Comparison of ENCODE assay signal across 8 cellular contexts in the genomic region with DNA sequence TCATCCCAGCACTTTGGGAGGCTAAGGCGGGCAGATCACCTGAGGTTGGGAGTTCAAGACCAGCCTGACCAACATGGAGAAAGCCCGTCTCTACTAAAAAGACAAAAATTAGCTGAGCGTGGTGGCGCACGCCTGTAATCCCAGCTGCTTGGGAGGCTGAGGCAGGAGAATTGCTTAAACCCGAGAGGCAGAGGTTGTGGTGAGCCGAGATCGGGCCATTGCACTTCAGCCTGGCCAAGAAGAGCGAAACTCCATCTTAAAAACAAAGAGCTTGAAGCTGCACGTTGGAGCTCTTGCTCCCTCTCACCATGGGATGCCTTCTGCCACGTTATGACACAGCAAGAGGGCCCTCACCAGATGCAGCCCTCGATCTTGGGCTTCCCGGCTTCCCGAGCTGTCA. TPM values are rescaled to one million over a fixed set of nuclear protein-coding genes. Genes with fewer than 3 reads are reported as not detected.
DNase-seq lines count a peak whose midpoint lies in the region; ATAC-seq and TF ChIP-seq lines count a peak whose summit lies in the region.
"Not testable (repeated sequence)": the region's sequence is repeated elsewhere in the genome, so short reads cannot be mapped to it uniquely, and the experiment has no call there.

No MANE protein-coding gene starts in this region.

- intact Hi-C loops in body of pancreas (cut with DNase I); right lobe of liver (cut with DNase I): not testable (repeated sequence)
- intact Hi-C loops in esophagus muscularis mucosa (cut with DNase I) (loop anchor here (2.0 kb wide), 1 partner anchor 116 kb away; no protein-coding TSS in a partner anchor), heart right ventricle (cut with DNase I) (loop anchor here in 8 of 10 donors (1.0 to 5.0 kb wide), 5 partner anchors 114 to 129 kb away; no protein-coding TSS in a partner anchor), gastrocnemius medialis (cut with DNase I; ENCODE audit: low total_unique reads) (loop anchor here (1.0 kb wide), 2 partner anchors 114 to 123 kb away; no protein-coding TSS in a partner anchor)

- TF ChIP-seq CTCF in AG04450 (IDR thresholded peaks at IDR 0.05; ENCODE audit: low read depth, low read length); RWPE1 (conservative IDR thresholded peaks at IDR 0.05; ENCODE audit: low read depth); body of pancreas (IDR thresholded peaks at IDR 0.05); esophagus muscularis mucosa (IDR thresholded peaks at IDR 0.05); heart right ventricle (IDR thresholded peaks at IDR 0.05); right lobe of liver (IDR thresholded peaks at IDR 0.05); gastrocnemius medialis (IDR thresholded peaks at IDR 0.05 in 4 of 5, conservative IDR thresholded peaks at IDR 0.05 in 1 of 5): not testable (repeated sequence)

- not testable (repeated sequence) for TF ChIP-seq POLR2A in body of pancreas (IDR thresholded peaks at IDR 0.05); esophagus muscularis mucosa (IDR thresholded peaks at IDR 0.05; ENCODE audit: low read depth); right lobe of liver (IDR thresholded peaks at IDR 0.05); gastrocnemius medialis (IDR thresholded peaks at IDR 0.05)

- not testable (repeated sequence) for ATAC-seq in body of pancreas, heart right ventricle, right lobe of liver, gastrocnemius medialis

- in situ Hi-C loops in gastrocnemius medialis (cut with MboI; ENCODE audit: low sequenced_read_pairs in 4 of 4) = loop anchor here (5.0 to 10.0 kb wide), 3 partner anchors 72 to 119 kb away; no protein-coding TSS in a partner anchor

- not testable (repeated sequence) for H3K27me3 ChIP-seq in AG04450 (ENCODE audit: control insufficient read depth, insufficient read depth, low read length); body of pancreas; esophagus muscularis mucosa; heart right ventricle; right lobe of liver; gastrocnemius medialis

- POLR2A ChIA-PET in AG04450 (lab: Yijun Ruan, JAX) = interaction anchor here (1.0 to 3.2 kb wide), 7 partner anchors 21 to 125 kb away, joined by 3 to 26 read pairs (median 9); partner anchors contain the start of genes ACO2, PHF5A, TEF and TOB2
- POLR2A ChIA-PET in RWPE1 (lab: Yijun Ruan, JAX; ENCODE audit: low non-redundant PET) = not testable (repeated sequence)

- H3K27ac ChIP-seq in AG04450 (ENCODE audit: low read depth, low read length) = peak overlapping the region; percentile 78
- peak overlapping the region; percentile 74 for H3K27ac ChIP-seq in RWPE1
- peak overlapping the region in 3 of 4 donors; percentile 66 to 80 (median 78) for H3K27ac ChIP-seq in body of pancreas
- peak overlapping the region in 3 of 4 donors; percentile 5 to 65 (median 53) for H3K27ac ChIP-seq in esophagus muscularis mucosa (replicated peaks in 1 of 4)
- peak overlapping the region in 8 of 10 donors; percentile 42 to 87 (median 78) for H3K27ac ChIP-seq in heart right ventricle
- H3K27ac ChIP-seq in right lobe of liver = peak overlapping the region in 2 of 3 donors; percentile 84 to 86
- H3K27ac ChIP-seq in gastrocnemius medialis = peak overlapping the region; percentile 78 to 88 (median 83)
- peak overlapping the region; percentile 99 for H3K27ac ChIP-seq in temporal lobe (ENCODE audit: low read depth, low read length)

- TF ChIP-seq EP300 in esophagus muscularis mucosa (IDR thresholded peaks at IDR 0.05) = not testable (repeated sequence)

- CTCF ChIA-PET in AG04450 (lab: Charles Lee) (interaction anchor here (0.6 to 5.0 kb wide), 15 partner anchors 14 to 974 kb away, joined by 3 to 141 read pairs (median 7); partner anchors contain the start of genes ACO2, PHF5A, POLR3H and TEF), RWPE1 (lab: Yijun Ruan, JAX) (interaction anchor here (2.6 to 3.7 kb wide), 2 partner anchors 115 to 124 kb away, joined by 13 to 22 read pairs; no protein-coding TSS in a partner anchor)

- DNase-seq in AG04450 (ENCODE audit: low read depth, low spot score); RWPE1 (ENCODE audit: low spot score); body of pancreas; esophagus muscularis mucosa (ENCODE audit: extremely low spot score); heart right ventricle; right lobe of liver; gastrocnemius medialis: not testable (repeated sequence)

- H3K9me3 ChIP-seq in AG04450 (ENCODE audit: control insufficient read depth, insufficient read depth, low read length); body of pancreas; esophagus muscularis mucosa; heart right ventricle; right lobe of liver; gastrocnemius medialis: not testable (repeated sequence)

- H3K4me3 ChIP-seq in AG04450 (ENCODE audit: low read depth, low read length); body of pancreas; esophagus muscularis mucosa; heart right ventricle; right lobe of liver; gastrocnemius medialis: not testable (repeated sequence)

- H3K4me1 ChIP-seq in body of pancreas = peaks cover 27% of the 10 kb centered on the region
- H3K4me1 ChIP-seq in esophagus muscularis mucosa = peaks cover 26 to 40% (median 30%) of the 10 kb centered on the region in 4 donors
- H3K4me1 ChIP-seq in heart right ventricle = peaks cover 0 to 28% (median 24%) of the 10 kb centered on the region in 9 donors
- peaks cover 0 to 39% (median 12%) of the 10 kb centered on the region in 4 donors for H3K4me1 ChIP-seq in right lobe of liver
- H3K4me1 ChIP-seq in gastrocnemius medialis = peaks cover 18 to 21% of the 10 kb centered on the region in 2 donors

- not testable (repeated sequence) for H3K36me3 ChIP-seq in body of pancreas (replicated peaks in 1 of 2; ENCODE audit: insufficient read depth in 1 of 2, low read depth in 2 of 2); right lobe of liver
- H3K36me3 ChIP-seq in esophagus muscularis mucosa (peaks cover 2 to 22% (median 19%) of the 10 kb centered on the region in 4 donors), heart right ventricle (peaks cover 0 to 23% (median 9%) of the 10 kb centered on the region in 9 donors), gastrocnemius medialis (peaks cover 0 to 12% of the 10 kb centered on the region in 2 donors)

- WGBS in body of pancreas, 2 donors = 88 to 89% methylated on average over 14 of the region's 14 CpGs
- 93% methylated on average over 14 of the region's 14 CpGs for WGBS in esophagus muscularis mucosa
- 93 to 94% methylated on average over 14 of the region's 14 CpGs for WGBS in heart right ventricle, 2 donors
- WGBS in right lobe of liver (ENCODE audit: insufficient coverage, low coverage, low lambda C conversion rate, missing lambda C conversion rate) = 60% methylated on average over 1 of the region's 14 CpGs

RNA-seq across cellular contexts. Expression of gene TEF, which starts 21.1 kb away (rescaled TPM):
- polyA plus RNA-seq in AG04450 (2011; rRNA removed) (13.7 and 18.3 TPM in 2 replicates), heart right ventricle (10 to 100 TPM in 1 of 2 donors, 1 to 10 TPM in 1; 5.5 to 10.6 TPM)
- 30.0 and 41.1 TPM in 2 replicates for polyA minus RNA-seq in AG04450 (2011; rRNA and poly(A)+ RNA removed)
- total RNA-seq in body of pancreas (10 to 100 TPM; 10.9 to 29.0 TPM), esophagus muscularis mucosa (10 to 100 TPM; 19.5 to 47.8 (median 36.6) TPM), heart right ventricle (10 to 100 TPM in 9 of 10 donors, 1 to 10 TPM in 1; 8.6 to 29.1 (median 18.4) TPM), right lobe of liver (10 to 100 TPM in 4 of 6 experiments, 1 to 10 TPM in 2; 6.1 to 28.9 (median 15.5) TPM), gastrocnemius medialis (10 to 100 TPM; 15.6 to 39.8 (median 19.5) TPM), temporal lobe (6.1 TPM)

RNA-seq across cellular contexts. Expression of gene TOB2, which starts 43.8 kb away (rescaled TPM):
- polyA plus RNA-seq in AG04450 (2011; rRNA removed) = 25.9 and 27.0 TPM in 2 replicates
- 33.8 and 40.4 TPM in 2 replicates for polyA minus RNA-seq in AG04450 (2011; rRNA and poly(A)+ RNA removed)
- total RNA-seq in body of pancreas = 10 to 100 TPM; 23.1 to 27.2 TPM
- total RNA-seq in esophagus muscularis mucosa = 100 to 1,000 TPM in 1 of 4 donors, 10 to 100 TPM in 3; 56.2 to 100 (median 93.0) TPM
- 10 to 100 TPM; 26.4 to 84.9 (median 47.9) TPM for total RNA-seq in heart right ventricle
- polyA plus RNA-seq in heart right ventricle = 10 to 100 TPM; 29.2 to 33.8 TPM
- 10 to 100 TPM; 11.6 to 33.4 (median 19.4) TPM for total RNA-seq in right lobe of liver
- total RNA-seq in gastrocnemius medialis = 10 to 100 TPM; 48.1 to 93.6 (median 65.7) TPM
- total RNA-seq in temporal lobe = 12.5 TPM
